Comparison of ENCODE assay signal across 28 cellular contexts in the genomic region with DNA sequence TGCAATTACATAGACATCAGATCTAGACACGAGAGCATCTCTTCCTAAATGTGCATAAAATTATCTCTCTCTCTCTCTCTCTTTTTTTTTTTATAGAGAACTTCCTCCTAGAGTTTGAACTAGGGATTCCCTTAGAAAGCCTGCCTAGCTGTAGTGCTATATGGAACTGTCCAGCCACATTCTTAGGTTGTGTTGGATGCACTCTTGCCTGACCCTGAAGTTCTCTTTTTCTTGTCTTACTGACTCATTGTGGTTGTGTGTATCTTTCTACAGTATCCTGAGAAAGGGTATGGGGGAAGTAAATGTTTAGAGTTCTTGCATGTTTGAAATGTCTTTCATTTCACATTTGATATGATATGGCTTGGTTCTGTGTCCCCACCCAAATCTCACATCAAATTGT.
A peak's percentile ranks its signal among the peaks of the same experiment; 100 is the strongest.
DNase-seq lines count a peak whose midpoint lies in the region; ATAC-seq and TF ChIP-seq lines count a peak whose summit lies in the region.
"Had no signal": no experiment of that assay in that cellular context is flagged by ENCODE, and none has a peak within 500 bp of the region (broad histone marks: within the 10 kb centered on the region; RNA-seq: fewer than 3 reads in every experiment).

No MANE protein-coding gene starts in this region.

- peaks cover 0 to 3% (median 0%) of the 10 kb centered on the region in 3 donors for H3K27me3 Mint-ChIP-seq in immature natural killer cell (ENCODE audit: low read depth in 3 of 3)
- H3K27me3 Mint-ChIP-seq in chondrocyte (ENCODE audit: low read depth) = no peaks in the 10 kb centered on the region
- H3K27me3 Mint-ChIP-seq: activated CD4-positive, alpha-beta T cell treated with anti-CD3 and anti-CD28 coated beads, Interleukin-2, amount 10 ng/mL, durations not matched to agents 7 days and 5 days; activated T-helper 17 cell treated with anti-CD3 and anti-CD28 coated beads, Interleukin-2, amount 50 U/mL, for 72 hours; naive thymus-derived CD8-positive, alpha-beta T cell had no signal

- H3K27ac Mint-ChIP-seq in immature natural killer cell (no peak overlapping the region), chondrocyte (ENCODE audit: unreplicated experiment) (no peak overlapping the region)
- H3K27ac Mint-ChIP-seq: activated CD4-positive, alpha-beta T cell treated with anti-CD3 and anti-CD28 coated beads, Interleukin-2, amount 10 ng/mL, durations not matched to agents 7 days and 5 days; activated naive CD4-positive, alpha-beta T cell treated with anti-CD3 and anti-CD28 coated beads, Interleukin-2, amount 50 U/mL, for 72 hours; activated T-helper 17 cell treated with anti-CD3 and anti-CD28 coated beads, Interleukin-2, amount 50 U/mL, for 72 hours; mesothelial cell of epicardium; naive thymus-derived CD8-positive, alpha-beta T cell; T-helper 1 cell treated with Interleukin-12 subunit alpha and Interleukin-12 subunit beta and Interleukin-4 antibody, amounts not matched to agents 30 μg/mL and 1 μg/mL, for 36 hours had no signal

- H3K36me3 Mint-ChIP-seq in immature natural killer cell (no peaks in the 10 kb centered on the region), chondrocyte (ENCODE audit: low read depth) (no peaks in the 10 kb centered on the region)
- H3K36me3 Mint-ChIP-seq: activated naive CD4-positive, alpha-beta T cell treated with anti-CD3 and anti-CD28 coated beads, Interleukin-2, amount 50 U/mL, for 72 hours; mesothelial cell of epicardium; naive thymus-derived CD8-positive, alpha-beta T cell had no signal

- no peak for TF ChIP-seq CTCF in AG04449 (IDR thresholded peaks at IDR 0.05; ENCODE audit: insufficient read depth, low read length, missing control alignments)
- no peak for TF ChIP-seq CTCF in chondrocyte (IDR thresholded peaks at IDR 0.05)

- H3K9me3 Mint-ChIP-seq in immature natural killer cell (peaks cover 0 to 27% (median 3%) of the 10 kb centered on the region in 6 donors), chondrocyte (ENCODE audit: low read depth) (no peaks in the 10 kb centered on the region)
- H3K9me3 Mint-ChIP-seq: activated CD4-positive, alpha-beta T cell treated with anti-CD3 and anti-CD28 coated beads, Interleukin-2, amount 10 ng/mL, durations not matched to agents 7 days and 5 days had no signal

- POLR2A ChIA-PET in AG04449 (lab: Yijun Ruan, JAX) = no interaction called here

- no peak overlapping the region for H3K4me3 ChIP-seq in AG04449 (ENCODE audit: low read depth, low read length)
- H3K4me3 ChIP-seq: body of pancreas, coronary artery, pancreas had no signal

- no peak overlapping the region for H3K4me3 Mint-ChIP-seq in immature natural killer cell
- H3K4me3 Mint-ChIP-seq in chondrocyte (ENCODE audit: unreplicated experiment) = no peak overlapping the region
- H3K4me3 Mint-ChIP-seq: activated CD4-positive, alpha-beta T cell treated with anti-CD3 and anti-CD28 coated beads, Interleukin-2, amount 10 ng/mL, durations not matched to agents 7 days and 5 days; activated T-helper 17 cell treated with anti-CD3 and anti-CD28 coated beads, Interleukin-2, amount 50 U/mL, for 72 hours; mesothelial cell of epicardium; naive thymus-derived CD8-positive, alpha-beta T cell; T-helper 1 cell treated with Interleukin-12 subunit alpha and Interleukin-12 subunit beta and Interleukin-4 antibody, amounts not matched to agents 30 μg/mL and 1 μg/mL, for 36 hours had no signal

- CTCF ChIA-PET in AG04449 (lab: Yijun Ruan, JAX) = no interaction called here

- H3K4me1 Mint-ChIP-seq in immature natural killer cell (no peaks in the 10 kb centered on the region), chondrocyte (ENCODE audit: low read depth) (peaks cover 16% of the 10 kb centered on the region)
- H3K4me1 Mint-ChIP-seq: activated CD4-positive, alpha-beta T cell treated with anti-CD3 and anti-CD28 coated beads, Interleukin-2, amount 10 ng/mL, durations not matched to agents 7 days and 5 days; activated T-helper 17 cell treated with anti-CD3 and anti-CD28 coated beads, Interleukin-2, amount 50 U/mL, for 72 hours; mesothelial cell of epicardium; naive thymus-derived CD8-positive, alpha-beta T cell had no signal

- DNase-seq in AG04449 (ENCODE audit: low read depth, low spot score) (peak; percentile 10), SKM-1 treated with dmso at 0.1 percent for 144 hours (lab: John Stamatoyannopoulos, UW; ENCODE audit: unreplicated experiment) (peak; percentile 83), hepatic stellate cell (ENCODE audit: low spot score) (peak; percentile 2), immature natural killer cell (no peak), hypothalamus (lab: John Stamatoyannopoulos, UW) (no peak), chondrocyte (ENCODE audit: low spot score) (no peak)
- DNase-seq: ACHN; activated CD4-positive, alpha-beta T cell treated with anti-CD3 and anti-CD28 coated beads, Interleukin-2, amount 10 ng/mL, durations not matched to agents 7 days and 5 days; body of pancreas; DMS 273 treated with DMSO at 0.1 percent for 48 hours; KG1; naive thymus-derived CD8-positive, alpha-beta T cell; NCI-H1105; NCI-H2029; NCI-H82; pancreas; SHP77 treated with DMSO at 0.1 percent for 48 hours; substantia nigra; WERI-Rb-1 had no signal

- ATAC-seq in HG02610 (IDR thresholded peaks at IDR 0.05; ENCODE audit: unreplicated experiment) (peak; percentile 41), GM21390 (IDR thresholded peaks at IDR 0.05; ENCODE audit: unreplicated experiment) (no peak)
- ATAC-seq: activated naive CD4-positive, alpha-beta T cell treated with anti-CD3 and anti-CD28 coated beads, Interleukin-2, amount 50 U/mL, for 72 hours; activated T-helper 17 cell treated with anti-CD3 and anti-CD28 coated beads, Interleukin-2, amount 50 U/mL, for 72 hours; body of pancreas; HCT116; naive thymus-derived CD8-positive, alpha-beta T cell; pancreas; sciatic nerve had no signal

Comparison
In these comparisons a context has a peak if more than half of its experiments do, and no peak if none do; other contexts are left out.
1. DNase-seq: peak in AG04449 (single experiment), SKM-1 treated with dmso at 0.1 percent for 144 hours (single experiment) and hepatic stellate cell (single experiment); none in immature natural killer cell (0 of 3), hypothalamus (0 of 51) and chondrocyte (single experiment).